ENCODE assay signal across 17 cellular contexts in the genomic region with DNA sequence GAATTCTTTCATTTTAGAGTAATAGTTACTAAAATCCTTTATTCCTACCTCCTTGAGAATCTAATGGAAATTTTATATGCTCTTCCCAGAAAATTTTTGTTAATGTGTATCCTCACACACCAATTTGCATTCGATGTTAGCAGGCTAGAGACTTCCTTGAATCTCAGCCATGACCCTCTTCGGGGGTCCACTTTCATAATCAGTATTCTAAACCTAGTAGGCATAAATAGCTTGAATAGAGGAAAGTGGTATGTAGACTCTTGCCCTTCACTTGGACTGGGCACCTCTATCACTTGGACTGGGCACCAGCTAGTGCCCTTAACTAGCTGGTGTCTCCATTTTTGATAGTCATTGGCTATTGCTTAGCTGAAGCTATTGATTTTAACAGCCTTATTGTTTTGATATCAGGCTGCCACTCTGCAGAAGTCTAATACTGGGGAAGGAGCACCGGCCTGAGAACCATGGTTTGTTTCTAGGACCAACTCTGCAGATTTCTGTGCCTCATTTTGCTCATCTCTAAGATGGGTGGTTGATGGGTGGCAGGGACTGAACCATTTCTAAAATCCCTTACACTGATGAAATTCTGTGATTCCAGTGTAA. TPM values are rescaled to one million over a fixed set of nuclear protein-coding genes. Genes with fewer than 3 reads are reported as not detected.
DNase-seq lines count a peak whose midpoint lies in the region; ATAC-seq, FAIRE-seq and TF ChIP-seq lines count a peak whose summit lies in the region.
"Had no signal": no experiment of that assay in that cellular context is flagged by ENCODE, and none has a peak within 500 bp of the region (broad histone marks: within the 10 kb centered on the region; RNA-seq: fewer than 3 reads in every experiment).

No MANE protein-coding gene starts in this region.

- H3K9ac ChIP-seq in OCI-LY3 (ENCODE audit: low read length) (peak overlapping the region; percentile 100), GM12878 (ENCODE audit: control insufficient read depth, insufficient read depth, low read length) (peak overlapping the region; percentile 91)
- H3K9ac ChIP-seq: KMS-11 had no signal

- H3K9me3 ChIP-seq in OCI-LY3 (ENCODE audit: insufficient read depth, low read length): no peaks in the 10 kb centered on the region
- H3K9me3 ChIP-seq in GM12878 (replicated peaks; ENCODE audit: control insufficient read depth, insufficient read depth, low read length): no peaks in the 10 kb centered on the region; the same call in 2 of the 3 replicates

- intact Hi-C loops in GM12878 (cut with micrococcal nuclease; ENCODE audit: unreplicated experiment): loop anchor here (5.0 to 10.0 kb wide), 2 partner anchors 390 to 667 kb away; no protein-coding TSS in a partner anchor

- no TSS peak for BruUV-seq in GM12878 (replicated peaks; lab: Mats Ljungman, UMichigan)

- TF ChIP-seq RAD21 in GM12878 (IDR thresholded peaks at IDR 0.05; ENCODE audit: insufficient read depth, low read depth, low read length): no peak

- POLR2A ChIA-PET in GM12878 (lab: Charles Lee): interaction anchor here (0.6 to 6.0 kb wide), 5 partner anchors 56 to 173 kb away, joined by 3 to 55 read pairs (median 4); no protein-coding TSS in a partner anchor

- H2AFZ ChIP-seq in OCI-LY3 (ENCODE audit: low read depth, low read length) (no peak overlapping the region), GM12878 (ENCODE audit: control insufficient read depth, low read depth, low read length) (no peak overlapping the region)

- RAD21 ChIA-PET in GM12878 (lab: Charles Lee; ENCODE audit: unreplicated experiment): interaction anchor here (0.7 to 8.2 kb wide), 11 partner anchors 9 to 148 kb away, joined by 3 to 108 read pairs (median 8); no protein-coding TSS in a partner anchor

- H4K20me1 ChIP-seq in OCI-LY3 (ENCODE audit: insufficient read depth, low read length): peaks cover 34% of the 10 kb centered on the region
- no peaks in the 10 kb centered on the region for H4K20me1 ChIP-seq in GM12878 (ENCODE audit: control insufficient read depth, insufficient read depth)

- no peak for TF ChIP-seq EP300 in GM12878 (IDR thresholded peaks at IDR 0.05; ENCODE audit: borderline replicate concordance in 1 of 2, control insufficient read depth in 1 of 2, low read depth in 2 of 2, low read length in 2 of 2)

- ATAC-seq in GM12878: no peak
- ATAC-seq: PC-3 had no signal

- DNase-seq in stimulated activated CD4-positive, alpha-beta T cell treated with anti-CD3 and anti-CD28 coated beads, Interleukin-15, amount 100 ng/mL, for 24 hours: peak; percentile 33
- no peak for DNase-seq in stimulated activated CD4-positive, alpha-beta T cell treated with anti-CD3 and anti-CD28 coated beads, Interleukin-4, amount 100 ng/mL, for 1 hour
- DNase-seq in GM12878 (ENCODE audit: low read depth, low spot score) (no peak), cerebellum (ENCODE audit: low spot score) (no peak), cerebellar cortex (ENCODE audit: low spot score) (no peak), NCI-H510A (lab: John Stamatoyannopoulos, UW) (no peak), NCI-H1436 (lab: John Stamatoyannopoulos, UW) (no peak)
- DNase-seq: activated gamma-delta T cell treated with Interleukin-2 at 50 U/mL for 16 hours; DMS153; NCI-H1436 treated with DMSO at 0.1 percent for 48 hours; NCI-H510A treated with DMSO at 0.1 percent for 48 hours; PC-3; stimulated activated naive CD4-positive, alpha-beta T cell treated with Interleukin-2 at 50 U/mL for 16 hours had no signal

- H3K4me2 ChIP-seq in OCI-LY3 (ENCODE audit: low read length) (peak overlapping the region; percentile 94), GM12878 (ENCODE audit: control insufficient read depth, insufficient read depth) (peak overlapping the region; percentile 67)
- H3K4me2 ChIP-seq: KMS-11 had no signal

- peaks cover 100% of the 10 kb centered on the region for H3K79me2 ChIP-seq in OCI-LY3 (ENCODE audit: low read length)
- peaks cover 99% of the 10 kb centered on the region for H3K79me2 ChIP-seq in GM12878 (ENCODE audit: control insufficient read depth, insufficient read depth, low read length)

- no peak for TF ChIP-seq CTCF in OCI-LY3 (IDR thresholded peaks at IDR 0.05; ENCODE audit: low read depth, low read length)
- no peak for TF ChIP-seq CTCF in GM12878 (IDR thresholded peaks at IDR 0.05 in 2 of 3, conservative IDR thresholded peaks at IDR 0.05 in 1 of 3; ENCODE audit: control insufficient read depth in 2 of 3, extremely low read depth in 1 of 3, insufficient read depth in 1 of 3, low read depth in 3 of 3, low read length in 3 of 3)

- peak; percentile 60 for TF ChIP-seq POLR2A in GM12878 (IDR thresholded peaks at IDR 0.05; ENCODE audit: low read depth, low read length)

- H3K27me3 ChIP-seq in OCI-LY3 (ENCODE audit: low read depth, low read length) (no peaks in the 10 kb centered on the region), GM12878 (replicated peaks in 1 of 2; ENCODE audit: control insufficient read depth in 2 of 2, insufficient read depth in 2 of 2, low read length in 1 of 2) (no peaks in the 10 kb centered on the region)

- H3K36me3 ChIP-seq in OCI-LY3 (replicated peaks; ENCODE audit: low read depth, low read length) (peaks cover 71% of the 10 kb centered on the region), GM12878 (ENCODE audit: control insufficient read depth in 2 of 2, insufficient read depth in 2 of 2, low read length in 1 of 2) (peaks cover 9 to 30% of the 10 kb centered on the region in 2 experiments)
- H3K36me3 ChIP-seq: cardiac muscle cell had no signal

- WGBS in GM12878 (ENCODE audit: insufficient coverage, insufficient replicate concordance, low lambda C conversion rate, missing lambda C conversion rate): 3% methylated on average over 3 of the region's 3 CpGs

- H3K4me3 ChIP-seq in OCI-LY3 (ENCODE audit: low read length): peak overlapping the region; percentile 94
- peak overlapping the region; percentile 87 for H3K4me3 ChIP-seq in GM12878
- H3K4me3 ChIP-seq: cardiac muscle cell, lung had no signal

- SMC1A ChIA-PET in GM12878 (lab: Charles Lee; ENCODE audit: uncharacterized antibody, unreplicated experiment): interaction anchor here (0.7 to 19.6 kb wide), 15 partner anchors 9 to 265 kb away, joined by 3 to 426 read pairs (median 4); no protein-coding TSS in a partner anchor

- H3K27ac ChIP-seq in OCI-LY3 (ENCODE audit: low read length): peak overlapping the region; percentile 98
- peak overlapping the region; percentile 92 for H3K27ac ChIP-seq in GM12878 (ENCODE audit: control insufficient read depth, insufficient read depth)
- H3K27ac ChIP-seq: cardiac muscle cell, KMS-11 had no signal

- no peak for FAIRE-seq in GM12878 (lab: Jason Lieb, UNC)

- CTCF ChIA-PET in GM12878 (lab: Yijun Ruan, JAX): interaction anchor here (0.6 to 4.4 kb wide), 9 partner anchors 8 to 684 kb away, joined by 3 to 57 read pairs (median 4); no protein-coding TSS in a partner anchor

- in situ Hi-C loops in GM12878 (cut with MboI): loop anchor here (5.0 to 10.0 kb wide), 2 partner anchors 60 to 147 kb away; no protein-coding TSS in a partner anchor

- H3K4me1 ChIP-seq in OCI-LY3 (ENCODE audit: low read length) (peaks cover 59% of the 10 kb centered on the region), GM12878 (ENCODE audit: control insufficient read depth, insufficient read depth, low read length) (peaks cover 10% of the 10 kb centered on the region)

TF ChIP-seq in GM12878, 131 proteins besides CTCF, POLR2A, EP300 and RAD21 (continues in another document):
- peak; percentile 47; the same call in 1 of the 2 replicates for TF ChIP-seq ZBTB11 (CRISPR knock-in tag; IDR thresholded peaks at IDR 0.05)

RNA-seq across cellular contexts. Expression of gene MRPL39, which starts 42.8 kb away (rescaled TPM):
- 26.3 and 28.9 TPM in 2 replicates for total RNA-seq in GM12878 (2013; cell fraction: nucleolus; rRNA removed)
- 80.5 and 100 TPM in 2 replicates for total RNA-seq in GM12878 (2014; rRNA removed)
- total RNA-seq in GM12878 (2014; rRNA removed; fragmentation: Illumina TruSeq; extraction: Trizol): 109 and 118 TPM in 2 replicates
- total RNA-seq in GM12878 (2021): 68.8 and 71.4 TPM in 2 replicates
- 44.2 TPM for polyA plus RNA-seq in GM12878 (2011; ENCODE audit: low read depth)
- 111 and 168 TPM in 2 replicates for polyA plus RNA-seq in GM12878 (2011; rRNA removed)
- polyA plus RNA-seq in GM12878 (2011; cell fraction: cytosol; rRNA removed): 37.9 and 47.8 TPM in 2 replicates
- polyA plus RNA-seq in GM12878 (2011; cell fraction: nucleus; rRNA removed): 35.7 and 43.6 TPM in 2 replicates
- 60.8 and 75.2 TPM in 2 replicates for polyA plus RNA-seq in GM12878 (2012)
- 109 and 120 TPM in 2 replicates for polyA plus RNA-seq in GM12878 (2014; fragmentation: Illumina TruSeq; extraction: Trizol)
- 100 to 1,000 TPM; 220 to 292 TPM for polyA plus RNA-seq in GM12878 (2014; fragmentation: Nextera tagmentation; extraction: Ambion mirVana)
- 95.4 and 122 TPM in 2 replicates for polyA plus RNA-seq in GM12878 (2014; rRNA removed)
- 100 to 1,000 TPM; 221 to 230 TPM for polyA plus RNA-seq in GM12878 (2016; fragmentation: Nextera tagmentation; extraction: Ambion mirVana)
- polyA minus RNA-seq in GM12878 (2011; rRNA and poly(A)+ RNA removed): 33.3 and 48.9 TPM in 2 replicates
- polyA minus RNA-seq in GM12878 (2011; cell fraction: cytosol; rRNA and poly(A)+ RNA removed): 16.8 and 20.9 TPM in 2 replicates
- 14.6 and 18.8 TPM in 2 replicates for polyA minus RNA-seq in GM12878 (2011; cell fraction: nucleus; rRNA and poly(A)+ RNA removed)
- 35.0 TPM for total RNA-seq in cerebellum
